Comparison of ENCODE assay signal across 15 cellular contexts in genomic region chr2:138213079-138213478, GRCh38.
"Had no signal": no experiment of that assay in that cellular context is flagged by ENCODE, and none has a peak within 500 bp of the region (broad histone marks: within the 10 kb centered on the region; RNA-seq: fewer than 3 reads in every experiment).

No MANE protein-coding gene starts in this region.

- H3K9ac ChIP-seq: neural progenitor cell, parathyroid adenoma had no signal

- H3K4me3 ChIP-seq: cardiac muscle cell, lower lobe of right lung, neural progenitor cell, tibial nerve had no signal

- H3K9me3 Mint-ChIP-seq: activated T-helper 1 cell treated with anti-CD3 and anti-CD28 coated beads, Interleukin-12 subunit alpha, Interleukin-12 subunit beta, Interleukin-2, Interleukin-4 antibody, amounts not matched to agents 30 ng/mL and 10 ng/mL and 1 ng/mL, durations not matched to agents 14 hours and 24 hours and 36 hours; neural progenitor cell had no signal

- H3K4me1 ChIP-seq: lower lobe of right lung, parathyroid adenoma, tibial nerve had no signal

- H3K27ac ChIP-seq: cardiac muscle cell, foreskin keratinocyte, lower lobe of right lung, neural progenitor cell, parathyroid adenoma, tibial nerve, WERI-Rb-1 had no signal

- H3K36me3 ChIP-seq: cardiac muscle cell, lower lobe of right lung, neural progenitor cell, WERI-Rb-1 had no signal

- H3K36me3 Mint-ChIP-seq: mesothelial cell of epicardium, neural progenitor cell had no signal

- H3K27me3 ChIP-seq: cardiac muscle cell, foreskin keratinocyte, neural progenitor cell, tibial nerve had no signal

- H3K4me1 Mint-ChIP-seq: immature natural killer cell, neural progenitor cell had no signal

- H3K9me3 ChIP-seq: lower lobe of right lung, tibial nerve had no signal

- DNase-seq: activated CD4-positive, alpha-beta T cell treated with anti-CD3 and anti-CD28 coated beads for 4 hours; activated CD8-positive, alpha-beta T cell treated with anti-CD3 and anti-CD28 coated beads for 36 hours; activated naive CD4-positive, alpha-beta T cell treated with anti-CD3 and anti-CD28 coated beads for 36 hours; foreskin keratinocyte; immature natural killer cell; left cardiac atrium; lower lobe of right lung; stimulated activated CD4-positive, alpha-beta T cell treated with anti-CD3 and anti-CD28 coated beads, Interleukin-4, amount 100 ng/mL, for 24 hours; WERI-Rb-1 had no signal

- H3K27me3 Mint-ChIP-seq: activated CD8-positive, alpha-beta T cell treated with anti-CD3 and anti-CD28 coated beads for 36 hours had no signal

- H3K27ac Mint-ChIP-seq: activated CD8-positive, alpha-beta T cell treated with anti-CD3 and anti-CD28 coated beads for 36 hours; activated naive CD4-positive, alpha-beta T cell treated with anti-CD3 and anti-CD28 coated beads for 36 hours; activated T-helper 1 cell treated with anti-CD3 and anti-CD28 coated beads, Interleukin-12 subunit alpha, Interleukin-12 subunit beta, Interleukin-2, Interleukin-4 antibody, amounts not matched to agents 30 ng/mL and 10 ng/mL and 1 ng/mL, durations not matched to agents 14 hours and 24 hours and 36 hours; immature natural killer cell; mesothelial cell of epicardium; neural progenitor cell had no signal

- ATAC-seq: activated CD8-positive, alpha-beta T cell treated with anti-CD3 and anti-CD28 coated beads for 36 hours; foreskin keratinocyte; left cardiac atrium; lower lobe of right lung had no signal

- H3K4me3 Mint-ChIP-seq: activated CD8-positive, alpha-beta T cell treated with anti-CD3 and anti-CD28 coated beads for 36 hours; activated naive CD4-positive, alpha-beta T cell treated with anti-CD3 and anti-CD28 coated beads for 36 hours; activated T-helper 1 cell treated with anti-CD3 and anti-CD28 coated beads, Interleukin-12 subunit alpha, Interleukin-12 subunit beta, Interleukin-2, Interleukin-4 antibody, amounts not matched to agents 30 ng/mL and 10 ng/mL and 1 ng/mL, durations not matched to agents 14 hours and 24 hours and 36 hours; immature natural killer cell; mesothelial cell of epicardium; neural progenitor cell had no signal
